In the genomic region with DNA sequence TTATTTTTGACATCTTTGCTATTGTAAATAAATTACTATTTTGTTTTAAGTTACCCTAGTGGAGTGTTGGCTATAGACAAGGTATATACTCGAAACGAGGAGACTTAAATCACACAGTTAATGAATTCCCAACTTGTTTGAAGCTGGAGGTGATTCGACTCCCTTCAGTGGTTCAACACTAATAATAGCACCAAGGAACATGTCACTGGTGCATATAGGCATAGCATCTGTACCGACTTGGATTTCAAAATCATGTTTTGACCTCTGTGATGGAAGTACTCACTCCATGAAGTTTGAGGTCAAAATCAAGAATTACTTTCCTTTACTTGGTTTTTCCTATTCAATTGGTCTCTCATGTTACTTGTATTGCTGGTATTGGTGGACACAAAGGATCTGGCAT, we compare ENCODE assay signal across 23 cellular contexts.
DNase-seq lines count a peak whose midpoint lies in the region; ATAC-seq, FAIRE-seq and TF ChIP-seq lines count a peak whose summit lies in the region.
"Had no signal": no experiment of that assay in that cellular context is flagged by ENCODE, and none has a peak within 500 bp of the region (broad histone marks: within the 10 kb centered on the region; RNA-seq: fewer than 3 reads in every experiment).

No MANE protein-coding gene starts in this region.

- peak overlapping the region; percentile 60 for H3K27ac Mint-ChIP-seq in mesothelial cell of epicardium
- H3K27ac Mint-ChIP-seq in activated naive CD8-positive, alpha-beta T cell treated with anti-CD3 and anti-CD28 coated beads for 36 hours, result no peak overlapping the region
- H3K27ac Mint-ChIP-seq: HFFc6 had no signal

- H3K36me3 Mint-ChIP-seq in mesothelial cell of epicardium, result peaks cover 10% of the 10 kb centered on the region
- no peaks in the 10 kb centered on the region for H3K36me3 Mint-ChIP-seq in activated naive CD8-positive, alpha-beta T cell treated with anti-CD3 and anti-CD28 coated beads for 36 hours

- no peak overlapping the region for H3K27ac ChIP-seq in HepG2 (ENCODE audit: extremely low read length, insufficient read depth, low read length)
- H3K27ac ChIP-seq in right lobe of liver, result no peak overlapping the region
- H3K27ac ChIP-seq: C4-2B, GM23248, HL-60, KMS-11, RWPE1 had no signal

- H4K20me1 ChIP-seq in HepG2 (ENCODE audit: insufficient read depth, low read length), result no peaks in the 10 kb centered on the region

- H3K79me2 ChIP-seq in HepG2 (ENCODE audit: insufficient read depth, low read length), result no peaks in the 10 kb centered on the region

- CTCF ChIA-PET in HepG2 (lab: Yijun Ruan, JAX; ENCODE audit: low intra/inter-chr PET ratio, low total read pairs), result no interaction called here

- H3K4me1 Mint-ChIP-seq in mesothelial cell of epicardium, result peaks cover 31% of the 10 kb centered on the region
- peaks cover 3% of the 10 kb centered on the region for H3K4me1 Mint-ChIP-seq in activated naive CD8-positive, alpha-beta T cell treated with anti-CD3 and anti-CD28 coated beads for 36 hours

- TF ChIP-seq CTCF in HepG2 (CRISPR knock-in tag; IDR thresholded peaks at IDR 0.05), result no peak
- TF ChIP-seq CTCF in right lobe of liver (IDR thresholded peaks at IDR 0.05), result no peak
- TF ChIP-seq CTCF in mesothelial cell of epicardium (IDR thresholded peaks at IDR 0.05; ENCODE audit: unreplicated experiment), result no peak

- H2AFZ ChIP-seq in HepG2 (ENCODE audit: low read length), result no peak overlapping the region
- H2AFZ ChIP-seq: GM23248 had no signal

- TF ChIP-seq EP300 in HepG2 (IDR thresholded peaks at IDR 0.05; ENCODE audit: low read depth in 2 of 2, low read length in 2 of 2), result no peak
- no peak for TF ChIP-seq EP300 in HepG2 (CRISPR knock-in tag; IDR thresholded peaks at IDR 0.05; ENCODE audit: borderline replicate concordance)

- POLR2A ChIA-PET in HepG2 (lab: Yijun Ruan, JAX), result no interaction called here

- H3K4me2 ChIP-seq in HepG2 (ENCODE audit: low read depth, low read length), result no peak overlapping the region
- H3K4me2 ChIP-seq: KMS-11, SK-N-SH had no signal

- FAIRE-seq in HepG2 (lab: Jason Lieb, UNC), result no peak
- peak; percentile 80 for FAIRE-seq in HTR-8/SVneo (lab: Jason Lieb, UNC)

- TF ChIP-seq RAD21 in HepG2 (CRISPR knock-in tag; IDR thresholded peaks at IDR 0.05), result no peak

- no peak overlapping the region for H3K9ac ChIP-seq in HepG2 (ENCODE audit: insufficient read depth, low read depth, low read length)
- H3K9ac ChIP-seq: GM23248, KMS-11, SK-N-SH had no signal

- H3K27me3 Mint-ChIP-seq in mesothelial cell of epicardium (ENCODE audit: low read depth), result no peaks in the 10 kb centered on the region
- no peaks in the 10 kb centered on the region for H3K27me3 Mint-ChIP-seq in activated naive CD8-positive, alpha-beta T cell treated with anti-CD3 and anti-CD28 coated beads for 36 hours

- H3K4me3 ChIP-seq in HepG2 (replicated peaks in 1 of 3; ENCODE audit: insufficient read depth in 1 of 3, low read depth in 2 of 3, low read length in 3 of 3), result no peak overlapping the region
- H3K4me3 ChIP-seq in right lobe of liver, result no peak overlapping the region
- H3K4me3 ChIP-seq: GM23248 had no signal

- 90% methylated on average over 4 of the region's 4 CpGs for WGBS in HepG2 (ENCODE audit: low lambda C conversion rate)
- 87% methylated on average over 4 of the region's 4 CpGs for WGBS in right lobe of liver (ENCODE audit: insufficient coverage, low coverage, low lambda C conversion rate, missing lambda C conversion rate)

- intact Hi-C loops in HepG2 (cut with micrococcal nuclease; ENCODE audit: unreplicated experiment) (no loop called here), right lobe of liver (cut with DNase I) (no loop called here)

- TF ChIP-seq POLR2A in HepG2 (IDR thresholded peaks at IDR 0.05; ENCODE audit: insufficient read depth in 1 of 2, low read depth in 2 of 2, low read length in 2 of 2) (no peak), right lobe of liver (IDR thresholded peaks at IDR 0.05) (no peak)

- H3K27me3 ChIP-seq in HepG2 (ENCODE audit: control insufficient read depth in 1 of 2, insufficient read depth in 2 of 2, low read length in 2 of 2) (no peaks in the 10 kb centered on the region), right lobe of liver (no peaks in the 10 kb centered on the region)

- H3K9me3 Mint-ChIP-seq in mesothelial cell of epicardium, result peaks cover 3% of the 10 kb centered on the region
- H3K9me3 Mint-ChIP-seq in activated naive CD8-positive, alpha-beta T cell treated with anti-CD3 and anti-CD28 coated beads for 36 hours, result no peaks in the 10 kb centered on the region
- H3K9me3 Mint-ChIP-seq: H9, HFFc6 had no signal

- BruUV-seq in HepG2 (replicated peaks; lab: Mats Ljungman, UMichigan), result no TSS peak

- H3K36me3 ChIP-seq in HepG2 (replicated peaks in 1 of 2; ENCODE audit: control insufficient read depth in 1 of 2, insufficient read depth in 2 of 2, low read length in 2 of 2), result peaks cover 2% of the 10 kb centered on the region in 2 experiments; a peak in 3 of 5 replicates
- peaks cover 4 to 17% (median 9%) of the 10 kb centered on the region in 4 donors for H3K36me3 ChIP-seq in right lobe of liver

- H3K4me1 ChIP-seq in HepG2 (ENCODE audit: insufficient read depth, low read length) (peaks cover 22% of the 10 kb centered on the region), right lobe of liver (no peaks in the 10 kb centered on the region)

- no peak for DNase-seq in HepG2 (ENCODE audit: low spot score)
- DNase-seq in right lobe of liver, result no peak
- DNase-seq in HTR-8/SVneo (ENCODE audit: insufficient read length, low spot score), result no peak
- DNase-seq in mesothelial cell of epicardium (ENCODE audit: low spot score in 2 of 2, unreplicated experiment in 2 of 2), result no peak
- DNase-seq in activated naive CD8-positive, alpha-beta T cell treated with anti-CD3 and anti-CD28 coated beads for 36 hours, result no peak
- no peak for DNase-seq in SK-N-DZ (ENCODE audit: low spot score)
- DNase-seq in putamen (ENCODE audit: low spot score), result no peak
- DNase-seq: GM23248; H9; HFFc6; NCI-H1105; NCI-H146; NCI-H2029 treated with DMSO at 0.1 percent for 48 hours; NCI-H226; NCI-H510A treated with DMSO at 0.1 percent for 48 hours; NCI-H748 treated with DMSO at 0.1 percent for 48 hours; NK-92 treated with Interleukin-12 subunit alpha and Interleukin-12 subunit beta, amount 100 ng/mL, for 24 hours; SHP77 treated with DMSO at 0.1 percent for 48 hours; SK-N-SH had no signal

- peak; percentile 11 for ATAC-seq in HepG2
- ATAC-seq in right lobe of liver, result no peak

- in situ Hi-C loops in HepG2 (cut with HindIII; ENCODE audit: extremely low pct_ligation_motif_present, low pct_unique_long_range_greater_than_20kb), result no loop called here

- H3K9me3 ChIP-seq in HepG2 (ENCODE audit: low read length) (no peaks in the 10 kb centered on the region), right lobe of liver (no peaks in the 10 kb centered on the region)
- H3K9me3 ChIP-seq: SK-N-SH had no signal

- H3K4me3 Mint-ChIP-seq in mesothelial cell of epicardium, result no peak overlapping the region
- H3K4me3 Mint-ChIP-seq in activated naive CD8-positive, alpha-beta T cell treated with anti-CD3 and anti-CD28 coated beads for 36 hours, result no peak overlapping the region
- H3K4me3 Mint-ChIP-seq: H9, HFFc6 had no signal

TF ChIP-seq in HepG2, 621 proteins besides CTCF, POLR2A, EP300 and RAD21:
- TF ChIP-seq, protein P1, sequence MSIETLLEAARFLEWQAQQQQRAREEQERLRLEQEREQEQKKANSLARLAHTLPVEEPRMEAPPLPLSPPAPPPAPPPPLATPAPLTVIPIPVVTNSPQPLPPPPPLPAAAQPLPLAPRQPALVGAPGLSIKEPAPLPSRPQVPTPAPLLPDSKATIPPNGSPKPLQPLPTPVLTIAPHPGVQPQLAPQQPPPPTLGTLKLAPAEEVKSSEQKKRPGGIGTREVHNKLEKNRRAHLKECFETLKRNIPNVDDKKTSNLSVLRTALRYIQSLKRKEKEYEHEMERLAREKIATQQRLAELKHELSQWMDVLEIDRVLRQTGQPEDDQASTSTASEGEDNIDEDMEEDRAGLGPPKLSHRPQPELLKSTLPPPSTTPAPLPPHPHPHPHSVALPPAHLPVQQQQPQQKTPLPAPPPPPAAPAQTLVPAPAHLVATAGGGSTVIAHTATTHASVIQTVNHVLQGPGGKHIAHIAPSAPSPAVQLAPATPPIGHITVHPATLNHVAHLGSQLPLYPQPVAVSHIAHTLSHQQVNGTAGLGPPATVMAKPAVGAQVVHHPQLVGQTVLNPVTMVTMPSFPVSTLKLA (IDR thresholded peaks at IDR 0.05), result no peak
- TF ChIP-seq JDP2 (CRISPR knock-in tag; IDR thresholded peaks at IDR 0.05; ENCODE audit: borderline replicate concordance) (no peak), PAF1 (CRISPR knock-in tag; IDR thresholded peaks at IDR 0.05) (0 out of 2 replicates have a peak, but pooled peaks have one; percentile 34)
